ENCODE assay signal across 9 cellular contexts in the genomic region with DNA sequence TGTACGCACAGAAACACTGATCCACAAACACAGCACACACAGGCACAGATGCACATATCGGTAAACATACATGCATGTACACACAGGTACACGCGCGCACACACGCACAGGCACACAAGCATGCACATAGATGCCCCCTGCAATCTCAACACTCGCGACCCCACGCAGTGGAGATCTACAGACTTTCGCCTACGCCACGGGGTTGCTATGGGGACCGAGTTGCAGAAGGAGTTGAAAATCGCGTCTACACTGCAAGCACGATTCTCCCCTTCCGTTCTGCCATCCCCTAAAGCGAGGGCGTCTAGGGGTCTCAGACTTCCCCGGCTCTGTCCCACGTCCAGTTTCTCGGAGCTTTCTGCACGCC. TPM values are rescaled to one million over a fixed set of nuclear protein-coding genes. Genes with fewer than 3 reads are reported as not detected.
DNase-seq lines count a peak whose midpoint lies in the region; ATAC-seq and TF ChIP-seq lines count a peak whose summit lies in the region.
"Had no signal": no experiment of that assay in that cellular context is flagged by ENCODE, and none has a peak within 500 bp of the region (broad histone marks: within the 10 kb centered on the region; RNA-seq: fewer than 3 reads in every experiment).

No MANE protein-coding gene starts in this region.

- H3K9me3 Mint-ChIP-seq in IgD-negative memory B cell (no peaks in the 10 kb centered on the region), nephron (no peaks in the 10 kb centered on the region)

- no peaks in the 10 kb centered on the region for H3K36me3 Mint-ChIP-seq in IgD-negative memory B cell
- H3K36me3 Mint-ChIP-seq in nephron (ENCODE audit: low read depth) = peaks cover 10% of the 10 kb centered on the region

- no TSS peak for BruUV-seq in A673 (replicated peaks; lab: Mats Ljungman, UMichigan)

- H3K27me3 Mint-ChIP-seq in IgD-negative memory B cell = peaks cover 22% of the 10 kb centered on the region
- H3K27me3 Mint-ChIP-seq in nephron (ENCODE audit: low read depth) = peaks cover 23% of the 10 kb centered on the region

- POLR2A ChIA-PET in A673 (lab: Charles Lee; ENCODE audit: low non-redundant PET) = no interaction called here

- H3K36me3 ChIP-seq in A673 (ENCODE audit: insufficient read depth, low read length, poor library complexity, severe bottlenecking) = no peaks in the 10 kb centered on the region
- no peaks in the 10 kb centered on the region for H3K36me3 ChIP-seq in effector memory CD4-positive, alpha-beta T cell (ENCODE audit: control insufficient read depth, insufficient read depth, low read length)
- no peaks in the 10 kb centered on the region for H3K36me3 ChIP-seq in mucosa of descending colon (ENCODE audit: low read depth)

- DNase-seq in A673 (ENCODE audit: low spot score) = no peak
- DNase-seq in effector memory CD4-positive, alpha-beta T cell = no peak
- DNase-seq in mucosa of descending colon = no peak
- DNase-seq in activated CD8-positive, alpha-beta memory T cell treated with anti-CD3 and anti-CD28 coated beads, Interleukin-2, amount 50 U/mL, for 48 hours = no peak
- DNase-seq in NCI-H446 (lab: John Stamatoyannopoulos, UW) = no peak

- TF ChIP-seq CTCF in A673 (conservative IDR thresholded peaks at IDR 0.05; ENCODE audit: low read depth, low read length) (no peak), nephron (IDR thresholded peaks at IDR 0.05; ENCODE audit: unreplicated experiment in 3 of 3) (no peak), mucosa of descending colon (IDR thresholded peaks at IDR 0.05) (no peak)

- H3K4me1 Mint-ChIP-seq in IgD-negative memory B cell (peaks cover 0 to 5% (median 4%) of the 10 kb centered on the region in 3 donors), nephron (peaks cover 10% of the 10 kb centered on the region)

- H3K4me3 ChIP-seq in A673 (ENCODE audit: low read depth, low read length, poor library complexity, severe bottlenecking) = peak overlapping the region; percentile 49
- peak overlapping the region; percentile 48 for H3K4me3 ChIP-seq in effector memory CD4-positive, alpha-beta T cell (ENCODE audit: insufficient read depth, low read depth, low read length, poor library complexity, severe bottlenecking)
- H3K4me3 ChIP-seq in mucosa of descending colon = no peak overlapping the region

- CTCF ChIA-PET in A673 (lab: Charles Lee) = no interaction called here

- H3K4me1 ChIP-seq in A673 (ENCODE audit: insufficient read depth, low read length, poor library complexity, severe bottlenecking) (peaks cover 15% of the 10 kb centered on the region), mucosa of descending colon (ENCODE audit: low read depth) (peaks cover 9% of the 10 kb centered on the region)
- peaks cover 19% of the 10 kb centered on the region for H3K4me1 ChIP-seq in effector memory CD4-positive, alpha-beta T cell (ENCODE audit: control insufficient read depth, insufficient read depth, low read length, poor library complexity, severe bottlenecking)

- intact Hi-C loops in A673 (cut with micrococcal nuclease; ENCODE audit: unreplicated experiment) = no loop called here
- intact Hi-C loops in mucosa of descending colon (cut with DNase I, micrococcal nuclease) = no loop called here

- no peaks in the 10 kb centered on the region for H3K9me3 ChIP-seq in A673 (ENCODE audit: low read depth, low read length, poor library complexity, severe bottlenecking)
- no peaks in the 10 kb centered on the region for H3K9me3 ChIP-seq in effector memory CD4-positive, alpha-beta T cell (ENCODE audit: control insufficient read depth, low read length)
- no peaks in the 10 kb centered on the region for H3K9me3 ChIP-seq in mucosa of descending colon

- peaks cover 4% of the 10 kb centered on the region for H3K27me3 ChIP-seq in A673 (replicated peaks; ENCODE audit: insufficient read depth, low read depth, low read length, poor library complexity)
- peaks cover 7% of the 10 kb centered on the region for H3K27me3 ChIP-seq in effector memory CD4-positive, alpha-beta T cell (replicated peaks; ENCODE audit: control insufficient read depth, insufficient read depth, low read length, poor library complexity, severe bottlenecking)

- no peak overlapping the region for H3K27ac Mint-ChIP-seq in IgD-negative memory B cell
- H3K27ac Mint-ChIP-seq in nephron = peak overlapping the region; percentile 25 to 54 (median 38)

- H3K4me3 Mint-ChIP-seq in IgD-negative memory B cell = peak overlapping the region in 3 of 4 donors; percentile 38 to 79 (median 71)
- H3K4me3 Mint-ChIP-seq in nephron = peak overlapping the region; percentile 75 to 81 (median 76)

- no peak for ATAC-seq in GM18870 (IDR thresholded peaks at IDR 0.05; ENCODE audit: unreplicated experiment)
- no peak for ATAC-seq in mucosa of descending colon

- H3K27ac ChIP-seq in A673 (ENCODE audit: low read depth, low read length, poor library complexity, severe bottlenecking) = no peak overlapping the region
- peak overlapping the region; percentile 18 for H3K27ac ChIP-seq in effector memory CD4-positive, alpha-beta T cell (ENCODE audit: insufficient read depth, low read length, poor library complexity, severe bottlenecking)

RNA-seq across cellular contexts. Expression of gene TRIM17, which starts 0.8 kb away (rescaled TPM):
- total RNA-seq in A673 (2021) (0.54 and 0.72 TPM in 2 replicates), mucosa of descending colon (under 1 TPM in 2 of 3 donors, not detected in 1; 0.39 to 0.76 TPM)
- polyA plus RNA-seq in IgD-negative memory B cell = not detected
- total RNA-seq: pulmonary artery endothelial cell had no signal

RNA-seq across cellular contexts. Expression of gene TRIM11, which starts 9.2 kb away (rescaled TPM):
- total RNA-seq in A673 (2021) (41.8 and 46.6 TPM in 2 replicates), mucosa of descending colon (10 to 100 TPM; 32.1 to 40.4 (median 35.0) TPM)
- 20.5 TPM for polyA plus RNA-seq in IgD-negative memory B cell

Comparison
In these comparisons a context has a peak if more than half of its experiments do, and no peak if none do; other contexts are left out.
1. H3K27ac Mint-ChIP-seq: peak in nephron (3 of 3); none in IgD-negative memory B cell (0 of 3).